Comparison of ENCODE assay signal across 21 cellular contexts in genomic region chr2:55848096-55848495, GRCh38.
"Had no signal": no experiment of that assay in that cellular context is flagged by ENCODE, and none has a peak within 500 bp of the region (broad histone marks: within the 10 kb centered on the region; RNA-seq: fewer than 3 reads in every experiment).

No MANE protein-coding gene starts in this region.

- H3K9me3 ChIP-seq: pancreas, suprapubic skin, thyroid gland had no signal

- H3K27me3 ChIP-seq: dorsolateral prefrontal cortex, pancreas, suprapubic skin, thyroid gland had no signal

- H3K36me3 Mint-ChIP-seq: natural killer cell; stimulated activated effector memory CD8-positive, alpha-beta T cell treated with anti-CD3 and anti-CD28 coated beads, Interleukin-12 subunit alpha, Interleukin-12 subunit beta, amount 100 ng/mL, for 72 hours; type B pancreatic cell had no signal

- H3K27me3 Mint-ChIP-seq: progenitor cell of endocrine pancreas, type B pancreatic cell had no signal

- H3K27ac Mint-ChIP-seq: mesothelial cell of epicardium; natural killer cell; progenitor cell of endocrine pancreas; stimulated activated effector memory CD8-positive, alpha-beta T cell treated with anti-CD3 and anti-CD28 coated beads, Interleukin-12 subunit alpha, Interleukin-12 subunit beta, amount 100 ng/mL, for 72 hours; type B pancreatic cell had no signal

- H3K27ac ChIP-seq: dorsolateral prefrontal cortex, pancreas, suprapubic skin, thyroid gland had no signal

- H3K4me1 Mint-ChIP-seq: natural killer cell; neural crest cell; stimulated activated effector memory CD8-positive, alpha-beta T cell treated with anti-CD3 and anti-CD28 coated beads, Interleukin-12 subunit alpha, Interleukin-12 subunit beta, amount 100 ng/mL, for 72 hours had no signal

- H3K4me3 Mint-ChIP-seq: mesothelial cell of epicardium; natural killer cell; neural crest cell; stimulated activated effector memory CD8-positive, alpha-beta T cell treated with anti-CD3 and anti-CD28 coated beads, Interleukin-12 subunit alpha, Interleukin-12 subunit beta, amount 100 ng/mL, for 72 hours; type B pancreatic cell had no signal

- H3K9me3 Mint-ChIP-seq: type B pancreatic cell had no signal

- H3K36me3 ChIP-seq: pancreas, suprapubic skin, thyroid gland had no signal

- DNase-seq: cortex of kidney; dorsolateral prefrontal cortex; effector CD8-positive, alpha-beta T cell; foreskin melanocyte; head of caudate nucleus; hippocampal formation; natural killer cell; pancreas; right cardiac atrium; stimulated activated CD4-positive, alpha-beta T cell treated with anti-CD3 and anti-CD28 coated beads, Interleukin-4, amount 100 ng/mL, for 1 hour; stimulated activated CD8-positive, alpha-beta memory T cell treated with anti-CD3 and anti-CD28 coated beads, Interleukin-4, amount 100 ng/mL, for 48 hours; stimulated activated naive CD8-positive, alpha-beta T cell treated with anti-CD3 and anti-CD28 coated beads, Interleukin-15, Interleukin-2, amounts not matched to agents 100 U/mL and 50 U/mL, for 24 hours; thyroid gland had no signal

- ATAC-seq: left lobe of liver; natural killer cell; pancreas; right cardiac atrium; stimulated activated effector memory CD8-positive, alpha-beta T cell treated with anti-CD3 and anti-CD28 coated beads, Interleukin-12 subunit alpha, Interleukin-12 subunit beta, amount 100 ng/mL, for 72 hours; stimulated activated naive CD8-positive, alpha-beta T cell treated with anti-CD3 and anti-CD28 coated beads, Interleukin-15, Interleukin-2, amounts not matched to agents 100 U/mL and 50 U/mL, for 24 hours had no signal

- H3K4me2 ChIP-seq: smooth muscle cell had no signal

- H3K4me3 ChIP-seq: dorsolateral prefrontal cortex, pancreas, smooth muscle cell, suprapubic skin, thyroid gland had no signal
